11 cellular contexts compared by ENCODE assay signal in genomic region chr11:8610532-8611116, GRCh38. TPM values are rescaled to one million over a fixed set of nuclear protein-coding genes. Genes with fewer than 3 reads are reported as not detected.
A peak's percentile ranks its signal among the peaks of the same experiment; 100 is the strongest.
DNase-seq lines count a peak whose midpoint lies in the region; ATAC-seq and TF ChIP-seq lines count a peak whose summit lies in the region.
"Had no signal": no experiment of that assay in that cellular context is flagged by ENCODE, and none has a peak within 500 bp of the region (broad histone marks: within the 10 kb centered on the region; RNA-seq: fewer than 3 reads in every experiment).

No MANE protein-coding gene starts in this region.

- no peaks in the 10 kb centered on the region for H3K79me1 ChIP-seq in mesendoderm (ENCODE audit: low read length)

- no peak overlapping the region for H3K18ac ChIP-seq in mesendoderm (ENCODE audit: low read length)

- no peaks in the 10 kb centered on the region for H3K27me3 ChIP-seq in mesendoderm (ENCODE audit: insufficient read depth, low read length, poor library complexity)
- H3K27me3 ChIP-seq in spleen (replicated peaks in 1 of 7): peaks cover 0 to 4% (median 0%) of the 10 kb centered on the region in 7 donors

- H3K4ac ChIP-seq in mesendoderm (ENCODE audit: low read depth, low read length): no peak overlapping the region

- no peak overlapping the region for H4K8ac ChIP-seq in mesendoderm (ENCODE audit: low read depth, low read length)

- no CpG with 5 or more reads among the region's 7 CpGs for WGBS in mesendoderm (ENCODE audit: extremely low coverage, insufficient coverage, low lambda C conversion rate)
- WGBS in spleen, 5 donors: 33 to 80% (median 42%) methylated on average over 7 of the region's 7 CpGs

- H3K4me3 Mint-ChIP-seq in activated T-helper 1 cell treated with anti-CD3 and anti-CD28 coated beads, Interleukin-12 subunit alpha, Interleukin-12 subunit beta, Interleukin-2, Interleukin-4 antibody, amounts not matched to agents 30 ng/mL and 10 ng/mL and 1 ng/mL, durations not matched to agents 14 hours and 24 hours and 36 hours: no peak overlapping the region

- H3K4me2 ChIP-seq in mesendoderm (ENCODE audit: low read length): no peak overlapping the region

- peak; percentile 47 for ATAC-seq in HG03175 (IDR thresholded peaks at IDR 0.05; ENCODE audit: unreplicated experiment)
- ATAC-seq in left ventricle myocardium superior: no peak
- ATAC-seq: heart right ventricle had no signal

- H3K56ac ChIP-seq in mesendoderm (ENCODE audit: low read length): no peak overlapping the region

- H3K9ac ChIP-seq in mesendoderm (ENCODE audit: low read length): no peak overlapping the region

- H2AK5ac ChIP-seq in mesendoderm (ENCODE audit: low read length): no peak overlapping the region

- H4K5ac ChIP-seq in mesendoderm (ENCODE audit: low read length): no peak overlapping the region

- no peak overlapping the region for H3K27ac ChIP-seq in mesendoderm (ENCODE audit: low read depth, low read length)
- H3K27ac ChIP-seq in spleen: no peak overlapping the region
- H3K27ac ChIP-seq: heart right ventricle had no signal

- no peak overlapping the region for H3K23ac ChIP-seq in mesendoderm (ENCODE audit: low read length)

- H3K36me3 Mint-ChIP-seq in activated T-helper 1 cell treated with anti-CD3 and anti-CD28 coated beads, Interleukin-12 subunit alpha, Interleukin-12 subunit beta, Interleukin-2, Interleukin-4 antibody, amounts not matched to agents 30 ng/mL and 10 ng/mL and 1 ng/mL, durations not matched to agents 14 hours and 24 hours and 36 hours (ENCODE audit: low read depth): no peaks in the 10 kb centered on the region

- no peak for TF ChIP-seq POLR2A in spleen (IDR thresholded peaks at IDR 0.05)

- H2BK15ac ChIP-seq in mesendoderm (replicated peaks; ENCODE audit: low read depth): no peak overlapping the region

- intact Hi-C loops in activated T-helper 1 cell treated with anti-CD3 and anti-CD28 coated beads, Interleukin-12 subunit alpha, Interleukin-12 subunit beta, Interleukin-2, Interleukin-4 antibody, amounts not matched to agents 30 ng/mL and 10 ng/mL and 1 ng/mL, durations not matched to agents 14 hours and 24 hours and 36 hours (cut with micrococcal nuclease): loop anchor here (2.0 kb wide), 1 partner anchor 72 kb away; the partner anchor contains the start of genes RPL27A and TRIM66
- intact Hi-C loops in spleen (cut with DNase I; ENCODE audit: low total_unique reads): no loop called here
- intact Hi-C loops in left ventricle myocardium superior (cut with micrococcal nuclease): no loop called here

- H3K36me3 ChIP-seq in mesendoderm (ENCODE audit: control insufficient read depth, insufficient read depth, low read length) (no peaks in the 10 kb centered on the region), spleen (peaks cover 0 to 13% (median 0%) of the 10 kb centered on the region in 6 donors)

- H2BK120ac ChIP-seq in mesendoderm (ENCODE audit: low read depth, low read length): no peak overlapping the region

- DNase-seq in NCI-H345 (lab: John Stamatoyannopoulos, UW): peak; percentile 10
- DNase-seq in NCI-H345 treated with DMSO at 0.1 percent for 48 hours (lab: John Stamatoyannopoulos, UW; ENCODE audit: unreplicated experiment): no peak
- peak; percentile 56 for DNase-seq in activated T-helper 1 cell treated with anti-CD3 and anti-CD28 coated beads, Interleukin-12 subunit alpha, Interleukin-12 subunit beta, Interleukin-2, Interleukin-4 antibody, amounts not matched to agents 30 ng/mL and 10 ng/mL and 1 ng/mL, durations not matched to agents 14 hours and 24 hours and 36 hours (ENCODE audit: low spot score)
- peak; percentile 65 for DNase-seq in mesendoderm
- DNase-seq in spleen: no peak
- DNase-seq in left ventricle myocardium superior: no peak
- no peak for DNase-seq in NCI-H1694 treated with DMSO at 0.1 percent for 48 hours (lab: John Stamatoyannopoulos, UW)
- DNase-seq: dermis blood vessel endothelial cell, GDM1, heart right ventricle had no signal

- H2BK5ac ChIP-seq in mesendoderm (ENCODE audit: low read length): no peak overlapping the region

- TF ChIP-seq CTCF in spleen (IDR thresholded peaks at IDR 0.05 in 8 of 11, conservative IDR thresholded peaks at IDR 0.05 in 3 of 11): no peak

- H3K27ac Mint-ChIP-seq in activated T-helper 1 cell treated with anti-CD3 and anti-CD28 coated beads, Interleukin-12 subunit alpha, Interleukin-12 subunit beta, Interleukin-2, Interleukin-4 antibody, amounts not matched to agents 30 ng/mL and 10 ng/mL and 1 ng/mL, durations not matched to agents 14 hours and 24 hours and 36 hours: peak overlapping the region; percentile 38

- no peaks in the 10 kb centered on the region for H3K9me3 Mint-ChIP-seq in activated T-helper 1 cell treated with anti-CD3 and anti-CD28 coated beads, Interleukin-12 subunit alpha, Interleukin-12 subunit beta, Interleukin-2, Interleukin-4 antibody, amounts not matched to agents 30 ng/mL and 10 ng/mL and 1 ng/mL, durations not matched to agents 14 hours and 24 hours and 36 hours

- H3K9me3 ChIP-seq in spleen: no peaks in the 10 kb centered on the region
- H3K9me3 ChIP-seq: heart right ventricle had no signal

- peaks cover 2% of the 10 kb centered on the region for H3K27me3 Mint-ChIP-seq in activated T-helper 1 cell treated with anti-CD3 and anti-CD28 coated beads, Interleukin-12 subunit alpha, Interleukin-12 subunit beta, Interleukin-2, Interleukin-4 antibody, amounts not matched to agents 30 ng/mL and 10 ng/mL and 1 ng/mL, durations not matched to agents 14 hours and 24 hours and 36 hours (ENCODE audit: insufficient read depth)

- H3K4me3 ChIP-seq in mesendoderm (ENCODE audit: low read length) (no peak overlapping the region), spleen (no peak overlapping the region)
- H3K4me3 ChIP-seq: heart right ventricle had no signal

- H3K79me2 ChIP-seq in mesendoderm (ENCODE audit: control insufficient read depth, insufficient read depth, low read length): no peaks in the 10 kb centered on the region

- peaks cover 13% of the 10 kb centered on the region for H3K4me1 Mint-ChIP-seq in activated T-helper 1 cell treated with anti-CD3 and anti-CD28 coated beads, Interleukin-12 subunit alpha, Interleukin-12 subunit beta, Interleukin-2, Interleukin-4 antibody, amounts not matched to agents 30 ng/mL and 10 ng/mL and 1 ng/mL, durations not matched to agents 14 hours and 24 hours and 36 hours (ENCODE audit: low read depth)

- H3K4me1 ChIP-seq in mesendoderm (ENCODE audit: control insufficient read depth, low read depth, low read length): no peaks in the 10 kb centered on the region
- peaks cover 0 to 14% (median 6%) of the 10 kb centered on the region in 6 donors for H3K4me1 ChIP-seq in spleen

RNA-seq across cellular contexts. Expression of gene STK33, which starts 16.6 kb away (rescaled TPM):
- total RNA-seq in activated T-helper 1 cell treated with anti-CD3 and anti-CD28 coated beads, Interleukin-12 subunit alpha, Interleukin-12 subunit beta, Interleukin-2, Interleukin-4 antibody, amounts not matched to agents 30 ng/mL and 10 ng/mL and 1 ng/mL, durations not matched to agents 14 hours and 24 hours and 36 hours: 0.34 and 0.62 TPM in 2 replicates
- 17.0 TPM for polyA plus RNA-seq in mesendoderm (2013, experiment 1 of 2)
- 17.3 TPM for polyA plus RNA-seq in mesendoderm (2013, experiment 2 of 2)
- total RNA-seq in spleen (1 to 10 TPM; 1.6 to 5.1 (median 3.8) TPM), left ventricle myocardium superior (22.4 TPM)
- polyA plus RNA-seq in spleen: 1 to 10 TPM; 2.9 to 8.1 (median 4.7) TPM

Comparison
In these comparisons a context has a peak if more than half of its experiments do, and no peak if none do; other contexts are left out.
1. DNase-seq: peak in NCI-H345 (single experiment), activated T-helper 1 cell treated with anti-CD3 and anti-CD28 coated beads, Interleukin-12 subunit alpha, Interleukin-12 subunit beta, Interleukin-2, Interleukin-4 antibody, amounts not matched to agents 30 ng/mL and 10 ng/mL and 1 ng/mL, durations not matched to agents 14 hours and 24 hours and 36 hours (single experiment) and mesendoderm (single experiment); none in NCI-H345 treated with DMSO at 0.1 percent for 48 hours (single experiment), spleen (single experiment), left ventricle myocardium superior (single experiment) and NCI-H1694 treated with DMSO at 0.1 percent for 48 hours (single experiment).